Comparison of ENCODE assay signal across 1 cellular context in genomic region chr6:121959501-121959900, GRCh38.
TF ChIP-seq lines count a peak whose summit lies in the region.

No MANE protein-coding gene starts in this region.

TF ChIP-seq in WTC11, 78 proteins besides CTCF, POLR2A, EP300 and RAD21 (continued from another document):
- no peak for TF ChIP-seq AFF4 (CRISPR knock-in tag; IDR thresholded peaks at IDR 0.05; ENCODE audit: borderline replicate concordance)
- TF ChIP-seq ETV6 (CRISPR knock-in tag; IDR thresholded peaks at IDR 0.05), result no peak
- no peak for TF ChIP-seq ZNF425 (CRISPR knock-in tag; conservative IDR thresholded peaks at IDR 0.05)
- no peak for TF ChIP-seq IRF1 (CRISPR knock-in tag; IDR thresholded peaks at IDR 0.05)
- no peak for TF ChIP-seq RORB (CRISPR knock-in tag; IDR thresholded peaks at IDR 0.05)
- no peak for TF ChIP-seq ELF4 (CRISPR knock-in tag; IDR thresholded peaks at IDR 0.05; ENCODE audit: low read depth)
- no peak for TF ChIP-seq ZNF138 (CRISPR knock-in tag; conservative IDR thresholded peaks at IDR 0.05)
- TF ChIP-seq STAT6 (CRISPR knock-in tag; conservative IDR thresholded peaks at IDR 0.05; ENCODE audit: low read depth), result no peak
- TF ChIP-seq MXD4 (CRISPR knock-in tag; IDR thresholded peaks at IDR 0.05; ENCODE audit: borderline replicate concordance), result no peak
- no peak for TF ChIP-seq RELA (CRISPR knock-in tag; IDR thresholded peaks at IDR 0.05; ENCODE audit: borderline replicate concordance)
- TF ChIP-seq FOXJ3 (CRISPR knock-in tag; IDR thresholded peaks at IDR 0.05; ENCODE audit: borderline replicate concordance), result no peak
- no peak for TF ChIP-seq ZNF671 (CRISPR knock-in tag; IDR thresholded peaks at IDR 0.05)
- no peak for TF ChIP-seq PREB (CRISPR knock-in tag; IDR thresholded peaks at IDR 0.05; ENCODE audit: borderline replicate concordance)
- TF ChIP-seq, protein P1, sequence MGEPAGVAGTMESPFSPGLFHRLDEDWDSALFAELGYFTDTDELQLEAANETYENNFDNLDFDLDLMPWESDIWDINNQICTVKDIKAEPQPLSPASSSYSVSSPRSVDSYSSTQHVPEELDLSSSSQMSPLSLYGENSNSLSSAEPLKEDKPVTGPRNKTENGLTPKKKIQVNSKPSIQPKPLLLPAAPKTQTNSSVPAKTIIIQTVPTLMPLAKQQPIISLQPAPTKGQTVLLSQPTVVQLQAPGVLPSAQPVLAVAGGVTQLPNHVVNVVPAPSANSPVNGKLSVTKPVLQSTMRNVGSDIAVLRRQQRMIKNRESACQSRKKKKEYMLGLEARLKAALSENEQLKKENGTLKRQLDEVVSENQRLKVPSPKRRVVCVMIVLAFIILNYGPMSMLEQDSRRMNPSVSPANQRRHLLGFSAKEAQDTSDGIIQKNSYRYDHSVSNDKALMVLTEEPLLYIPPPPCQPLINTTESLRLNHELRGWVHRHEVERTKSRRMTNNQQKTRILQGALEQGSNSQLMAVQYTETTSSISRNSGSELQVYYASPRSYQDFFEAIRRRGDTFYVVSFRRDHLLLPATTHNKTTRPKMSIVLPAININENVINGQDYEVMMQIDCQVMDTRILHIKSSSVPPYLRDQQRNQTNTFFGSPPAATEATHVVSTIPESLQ (CRISPR knock-in tag; IDR thresholded peaks at IDR 0.05), result no peak
- TF ChIP-seq USF1 (CRISPR knock-in tag; IDR thresholded peaks at IDR 0.05), result no peak
- TF ChIP-seq FOXK1 (CRISPR knock-in tag; IDR thresholded peaks at IDR 0.05), result no peak
- TF ChIP-seq NFATC4 (CRISPR knock-in tag; IDR thresholded peaks at IDR 0.05), result no peak
- no peak for TF ChIP-seq ESRRA (CRISPR knock-in tag; IDR thresholded peaks at IDR 0.05; ENCODE audit: borderline replicate concordance)
